In the genomic region with DNA sequence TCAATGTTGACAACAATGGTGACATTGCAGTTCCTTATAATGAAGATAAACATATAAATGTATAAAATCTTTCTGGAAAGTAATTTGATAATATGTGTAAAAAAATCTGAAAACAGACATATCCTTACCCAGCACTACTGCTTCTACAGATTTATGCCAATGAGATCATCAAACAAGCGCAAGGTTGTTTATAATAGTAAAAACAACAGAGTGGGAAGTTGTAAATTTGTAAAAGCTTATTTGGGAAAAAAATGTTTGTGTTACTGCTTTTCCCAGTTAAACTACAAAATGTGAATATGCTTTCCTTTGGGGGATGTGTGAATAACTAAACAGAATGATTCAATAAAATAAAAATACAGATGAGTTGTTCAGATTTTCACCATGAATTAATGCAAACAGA, we compare ENCODE assay signal across 18 cellular contexts.
"Had no signal": no experiment of that assay in that cellular context is flagged by ENCODE, and none has a peak within 500 bp of the region (broad histone marks: within the 10 kb centered on the region; RNA-seq: fewer than 3 reads in every experiment).

No MANE protein-coding gene starts in this region.

- H3K27ac ChIP-seq: esophagus squamous epithelium, thyroid gland had no signal

- ATAC-seq: activated T-cell treated with anti-CD3 and anti-CD28 coated beads, Interleukin-2, amount 50 U/mL, for 4 hours; left cardiac atrium had no signal

- DNase-seq: activated CD4-positive, alpha-beta T cell treated with anti-CD3 and anti-CD28 coated beads, Interleukin-2, amount 10 ng/mL, durations not matched to agents 24 days and 14 days; activated CD8-positive, alpha-beta memory T cell treated with anti-CD3 and anti-CD28 coated beads, Interleukin-2, amount 50 U/mL, for 4 hours; activated naive CD4-positive, alpha-beta T cell treated with anti-CD3 and anti-CD28 coated beads, Interleukin-2, amount 10 ng/mL, durations not matched to agents 7 days and 5 days; activated T-cell treated with anti-CD3 and anti-CD28 coated beads, Interleukin-2, amount 50 U/mL, for 4 hours; effector CD4-positive, alpha-beta T cell; esophagus squamous epithelium; left cardiac atrium; nephron progenitor cell; nucleus accumbens; posterior cingulate gyrus; sigmoid colon; spleen; stimulated activated CD4-positive, alpha-beta T cell treated with anti-CD3 and anti-CD28 coated beads, Interleukin-4, amount 100 ng/mL, for 4 hours; stimulated activated naive CD4-positive, alpha-beta T cell; T1000; thyroid gland had no signal

- H3K4me3 Mint-ChIP-seq: activated CD4-positive, alpha-beta T cell treated with anti-CD3 and anti-CD28 coated beads, Interleukin-2, amount 10 ng/mL, durations not matched to agents 24 days and 14 days; activated naive CD4-positive, alpha-beta T cell treated with anti-CD3 and anti-CD28 coated beads, Interleukin-2, amount 10 ng/mL, durations not matched to agents 7 days and 5 days; activated T-cell treated with anti-CD3 and anti-CD28 coated beads, Interleukin-2, amount 50 U/mL, for 4 hours; nephron progenitor cell had no signal

- H3K27ac Mint-ChIP-seq: activated CD4-positive, alpha-beta T cell treated with anti-CD3 and anti-CD28 coated beads, Interleukin-2, amount 10 ng/mL, durations not matched to agents 24 days and 14 days; activated naive CD4-positive, alpha-beta T cell treated with anti-CD3 and anti-CD28 coated beads, Interleukin-2, amount 10 ng/mL, durations not matched to agents 7 days and 5 days had no signal

- H3K27me3 ChIP-seq: esophagus squamous epithelium, sigmoid colon, spleen, thyroid gland had no signal

- H3K36me3 ChIP-seq: thyroid gland had no signal

- H3K9me3 ChIP-seq: esophagus squamous epithelium, sigmoid colon, spleen, thyroid gland had no signal

- H3K4me3 ChIP-seq: sigmoid colon, thyroid gland had no signal

- FAIRE-seq: astrocyte, endothelial cell of umbilical vein had no signal

- H3K9me3 Mint-ChIP-seq: activated CD4-positive, alpha-beta T cell treated with anti-CD3 and anti-CD28 coated beads, Interleukin-2, amount 10 ng/mL, durations not matched to agents 24 days and 14 days; activated naive CD4-positive, alpha-beta T cell treated with anti-CD3 and anti-CD28 coated beads, Interleukin-2, amount 10 ng/mL, durations not matched to agents 7 days and 5 days; activated T-cell treated with anti-CD3 and anti-CD28 coated beads, Interleukin-2, amount 50 U/mL, for 4 hours; nephron progenitor cell had no signal
